In genomic region chr17:15493031-15493750, GRCh38 we compare ENCODE assay signal across 15 cellular contexts.
"Had no signal": no experiment of that assay in that cellular context is flagged by ENCODE, and none has a peak within 500 bp of the region (broad histone marks: within the 10 kb centered on the region; RNA-seq: fewer than 3 reads in every experiment).

No MANE protein-coding gene starts in this region.

- H3K4me3 Mint-ChIP-seq: activated naive CD4-positive, alpha-beta T cell treated with anti-CD3 and anti-CD28 coated beads, Interleukin-2, amount 50 U/mL, for 24 hours; activated T-cell treated with anti-CD3 and anti-CD28 coated beads, Interleukin-2, amount 50 U/mL, for 24 hours; brain; mesothelial cell of epicardium; neural crest cell; stimulated activated naive B cell treated with anti-CD40 and anti-IgM and Interleukin-4, amounts not matched to agents 10 μg/mL and 1 μg/mL and 100 μg/mL, for 72 hours; T-helper 17 cell had no signal

- H3K27ac Mint-ChIP-seq: activated naive CD4-positive, alpha-beta T cell treated with anti-CD3 and anti-CD28 coated beads, Interleukin-2, amount 50 U/mL, for 24 hours; activated T-cell treated with anti-CD3 and anti-CD28 coated beads, Interleukin-2, amount 50 U/mL, for 24 hours; mesothelial cell of epicardium; stimulated activated naive B cell treated with anti-CD40 and anti-IgM and Interleukin-4, amounts not matched to agents 10 μg/mL and 1 μg/mL and 100 μg/mL, for 72 hours; T-helper 17 cell had no signal

- H3K79me2 ChIP-seq: parathyroid adenoma had no signal

- DNase-seq: activated CD4-positive, alpha-beta T cell treated with anti-CD3 and anti-CD28 coated beads, Interleukin-2, amount 50 U/mL, for 4 hours; activated effector memory CD4-positive, alpha-beta T cell treated with Interleukin-2 at 50 U/mL for 16 hours; activated T-cell treated with anti-CD3 and anti-CD28 coated beads, Interleukin-2, amount 50 U/mL, for 24 hours; amygdala; foreskin keratinocyte; heart left ventricle; stimulated activated naive B cell treated with anti-CD40 and anti-IgM and Interleukin-4, amounts not matched to agents 10 μg/mL and 1 μg/mL and 100 μg/mL, for 72 hours; T-helper 17 cell; transverse colon had no signal

- H3K36me3 ChIP-seq: heart left ventricle, transverse colon had no signal

- H3K9me3 Mint-ChIP-seq: activated naive CD4-positive, alpha-beta T cell treated with anti-CD3 and anti-CD28 coated beads, Interleukin-2, amount 50 U/mL, for 24 hours; activated T-cell treated with anti-CD3 and anti-CD28 coated beads, Interleukin-2, amount 50 U/mL, for 24 hours; neural crest cell; stimulated activated naive B cell treated with anti-CD40 and anti-IgM and Interleukin-4, amounts not matched to agents 10 μg/mL and 1 μg/mL and 100 μg/mL, for 72 hours had no signal

- H3K4me1 Mint-ChIP-seq: activated naive CD4-positive, alpha-beta T cell treated with anti-CD3 and anti-CD28 coated beads, Interleukin-2, amount 50 U/mL, for 24 hours; T-helper 17 cell had no signal

- H3K27ac ChIP-seq: foreskin keratinocyte, heart left ventricle, parathyroid adenoma, transverse colon had no signal

- H3K4me1 ChIP-seq: foreskin keratinocyte, parathyroid adenoma had no signal

- H3K9ac ChIP-seq: parathyroid adenoma had no signal

- H2AFZ ChIP-seq: parathyroid adenoma had no signal

- H3K27me3 ChIP-seq: foreskin keratinocyte, heart left ventricle, transverse colon had no signal

- H3K27me3 Mint-ChIP-seq: activated naive CD4-positive, alpha-beta T cell treated with anti-CD3 and anti-CD28 coated beads, Interleukin-2, amount 50 U/mL, for 24 hours; activated T-cell treated with anti-CD3 and anti-CD28 coated beads, Interleukin-2, amount 50 U/mL, for 24 hours; stimulated activated naive B cell treated with anti-CD40 and anti-IgM and Interleukin-4, amounts not matched to agents 10 μg/mL and 1 μg/mL and 100 μg/mL, for 72 hours; T-helper 17 cell had no signal

- H3K9me3 ChIP-seq: heart left ventricle, transverse colon had no signal

- H3K4me3 ChIP-seq: heart left ventricle, transverse colon had no signal

- ATAC-seq: activated CD4-positive, CD25-positive, alpha-beta regulatory T cell treated with anti-CD3 and anti-CD28 coated beads, Interleukin-2, amount 50 U/mL, for 24 hours; foreskin keratinocyte; heart left ventricle; stimulated activated naive B cell treated with anti-CD40 and anti-IgM and Interleukin-4, amounts not matched to agents 10 μg/mL and 1 μg/mL and 100 μg/mL, for 72 hours; T-helper 17 cell had no signal
